ENCODE assay signal across 1 cellular context in genomic region chr19:42252365-42253244, GRCh38.
TF ChIP-seq lines count a peak whose summit lies in the region.

No MANE protein-coding gene starts in this region.

TF ChIP-seq in HEK293, 187 proteins besides CTCF, POLR2A, EP300 and RAD21 (continued from another document):
- TF ChIP-seq ATF2 (tag by site-specific recombination; IDR thresholded peaks at IDR 0.05; ENCODE audit: low read depth) (peak; percentile 95), ZNF354C (tag by site-specific recombination; IDR thresholded peaks at IDR 0.05; ENCODE audit: borderline replicate concordance, low read depth) (no peak), ZNF654 (tag by site-specific recombination; IDR thresholded peaks at IDR 0.05; ENCODE audit: low read depth) (no peak), ZNF140 (tag by site-specific recombination; IDR thresholded peaks at IDR 0.05) (no peak), ZBTB26 (tag by site-specific recombination; optimal IDR thresholded peaks at IDR 0.05) (peak; percentile 18), ZNF596 (tag by site-specific recombination; IDR thresholded peaks at IDR 0.05) (no peak), ZNF26 (tag by site-specific recombination; IDR thresholded peaks at IDR 0.05) (no peak), TCF7L2 (IDR thresholded peaks at IDR 0.05; ENCODE audit: borderline replicate concordance, low read depth, low read length) (no peak), ZNF350 (tag by site-specific recombination; IDR thresholded peaks at IDR 0.05) (no peak), ZNF146 (tag by site-specific recombination; IDR thresholded peaks at IDR 0.05) (peak; percentile 4; the same call in 1 of the 2 replicates), INSM2 (tag by site-specific recombination; IDR thresholded peaks at IDR 0.05) (no peak), ZNF747 (tag by site-specific recombination; IDR thresholded peaks at IDR 0.05) (no peak), ZNF274 (IDR thresholded peaks at IDR 0.05; ENCODE audit: low read length) (no peak), ZNF274 (tag by site-specific recombination; IDR thresholded peaks at IDR 0.05; ENCODE audit: borderline replicate concordance) (no peak), ZBTB6 (tag by site-specific recombination; IDR thresholded peaks at IDR 0.05) (no peak), ZNF24 (tag by site-specific recombination; IDR thresholded peaks at IDR 0.05) (0 out of 2 replicates have a peak, but pooled peaks have one; percentile 49), ZNF394 (tag by site-specific recombination; IDR thresholded peaks at IDR 0.05; ENCODE audit: borderline replicate concordance) (no peak), ZNF610 (tag by site-specific recombination; IDR thresholded peaks at IDR 0.05; ENCODE audit: borderline replicate concordance) (no peak), SALL2 (tag by site-specific recombination; IDR thresholded peaks at IDR 0.05; ENCODE audit: borderline replicate concordance) (no peak), ZNF76 (tag by site-specific recombination; IDR thresholded peaks at IDR 0.05; ENCODE audit: borderline replicate concordance, low read depth) (no peak), ZNF366 (tag by site-specific recombination; conservative IDR thresholded peaks at IDR 0.05) (no peak), GLI4 (tag by site-specific recombination; IDR thresholded peaks at IDR 0.05) (no peak), ZNF114 (tag by site-specific recombination; IDR thresholded peaks at IDR 0.05) (no peak), ELK4 (IDR thresholded peaks at IDR 0.05; ENCODE audit: borderline replicate concordance, low read depth, low read length) (no peak), ZNF549 (tag by site-specific recombination; IDR thresholded peaks at IDR 0.05) (no peak), SP2 (tag by site-specific recombination; IDR thresholded peaks at IDR 0.05) (no peak), ZNF707 (tag by site-specific recombination; IDR thresholded peaks at IDR 0.05) (no peak), ZXDB (tag by site-specific recombination; IDR thresholded peaks at IDR 0.05) (no peak)
